ENCODE assay signal across 8 cellular contexts in the genomic region with DNA sequence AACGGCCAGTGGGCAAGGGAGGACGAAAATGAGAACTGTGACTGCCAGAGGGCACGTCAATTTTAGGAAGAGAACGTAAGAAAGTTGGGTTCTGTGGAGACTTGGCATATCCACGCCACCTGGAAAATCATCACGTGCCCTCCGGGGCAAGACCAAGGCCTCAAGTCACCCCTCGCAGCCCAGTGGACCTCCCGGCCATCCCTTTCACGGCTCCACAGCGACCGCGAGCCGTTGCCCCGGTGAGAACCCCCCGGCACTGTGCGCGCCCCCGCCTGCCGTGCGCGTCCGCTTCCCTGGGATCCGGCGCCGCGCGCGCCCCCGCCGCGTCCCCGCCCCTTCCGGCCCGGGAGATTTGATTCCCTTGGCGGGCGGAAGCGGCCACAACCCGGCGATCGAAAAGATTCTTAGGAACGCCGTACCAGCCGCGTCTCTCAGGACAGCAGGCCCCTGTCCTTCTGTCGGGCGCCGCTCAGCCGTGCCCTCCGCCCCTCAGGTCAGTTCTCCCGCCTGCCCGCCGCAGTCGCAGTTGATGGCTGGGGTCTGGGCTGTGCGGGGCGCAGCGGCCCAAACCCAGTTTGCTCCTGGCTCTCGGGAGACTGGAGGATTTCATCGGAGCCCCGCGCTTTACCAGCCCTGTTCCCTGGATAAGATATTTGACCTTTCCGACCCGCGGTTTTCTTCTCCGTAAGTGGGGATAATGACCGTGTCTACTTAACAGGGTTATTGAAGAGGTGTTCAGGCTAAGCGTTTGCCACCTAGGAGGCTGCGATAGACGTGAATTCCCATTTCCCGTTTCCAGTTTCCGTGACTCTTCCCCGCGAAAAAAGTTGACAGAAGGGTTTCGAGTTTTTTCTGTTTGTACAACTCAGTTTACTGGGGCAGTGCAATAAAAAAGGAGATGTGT. TPM values are rescaled to one million over a fixed set of nuclear protein-coding genes. Genes with fewer than 3 reads are reported as not detected.
DNase-seq lines count a peak whose midpoint lies in the region; ATAC-seq and TF ChIP-seq lines count a peak whose summit lies in the region.

A gene (plus strand): TSS at position 381 of the 904 bp plus-strand sequence. CDS start 8,787 bp downstream, outside the sequence.

- no peaks in the 10 kb centered on the region for H3K9me3 Mint-ChIP-seq in activated T-helper 17 cell treated with anti-CD3 and anti-CD28 coated beads, Interleukin-2, amount 50 U/mL, for 72 hours
- no peaks in the 10 kb centered on the region for H3K9me3 Mint-ChIP-seq in natural killer cell
- no peaks in the 10 kb centered on the region for H3K9me3 Mint-ChIP-seq in stimulated activated naive B cell treated with anti-CD40 and anti-IgM and Interleukin-4, amounts not matched to agents 10 μg/mL and 1 μg/mL and 100 μg/mL, for 72 hours

- in situ Hi-C loops in KBM-7 (cut with MboI; ENCODE audit: low pct_unique_long_range_greater_than_20kb, low sequenced_read_pairs): loop anchor here (25.0 kb wide), 1 partner anchor 160 kb away; a partner anchor contains a TSS

- ATAC-seq in GM21390 (IDR thresholded peaks at IDR 0.05; ENCODE audit: unreplicated experiment) (peak; percentile 81), natural killer cell (peak; percentile 94)
- peak; percentile 85 for ATAC-seq in activated T-helper 17 cell treated with anti-CD3 and anti-CD28 coated beads, Interleukin-2, amount 50 U/mL, for 72 hours (replicated peaks)
- peak; percentile 88 to 91 for ATAC-seq in stimulated activated naive B cell treated with anti-CD40 and anti-IgM and Interleukin-4, amounts not matched to agents 10 μg/mL and 1 μg/mL and 100 μg/mL, for 72 hours (replicated peaks)

- no peaks in the 10 kb centered on the region for H3K27me3 Mint-ChIP-seq in activated T-helper 17 cell treated with anti-CD3 and anti-CD28 coated beads, Interleukin-2, amount 50 U/mL, for 72 hours
- no peaks in the 10 kb centered on the region for H3K27me3 Mint-ChIP-seq in natural killer cell (ENCODE audit: low read depth in 2 of 2)
- H3K27me3 Mint-ChIP-seq in stimulated activated naive B cell treated with anti-CD40 and anti-IgM and Interleukin-4, amounts not matched to agents 10 μg/mL and 1 μg/mL and 100 μg/mL, for 72 hours: no peaks in the 10 kb centered on the region

- CTCF ChIA-PET in RWPE1 (lab: Yijun Ruan, JAX): no interaction called here

- peak within 1 kb of the TSS; percentile 88 for H3K27ac ChIP-seq in RWPE1

- peaks cover 13% of the 10 kb centered on the region for H3K4me1 Mint-ChIP-seq in activated T-helper 17 cell treated with anti-CD3 and anti-CD28 coated beads, Interleukin-2, amount 50 U/mL, for 72 hours
- H3K4me1 Mint-ChIP-seq in natural killer cell: peaks cover 6 to 21% of the 10 kb centered on the region in 2 donors
- peaks cover 2 to 21% of the 10 kb centered on the region in 2 donors for H3K4me1 Mint-ChIP-seq in stimulated activated naive B cell treated with anti-CD40 and anti-IgM and Interleukin-4, amounts not matched to agents 10 μg/mL and 1 μg/mL and 100 μg/mL, for 72 hours

- POLR2A ChIA-PET in RWPE1 (lab: Yijun Ruan, JAX; ENCODE audit: low non-redundant PET): no interaction called here

- peaks cover 19% of the 10 kb centered on the region for H3K36me3 Mint-ChIP-seq in activated T-helper 17 cell treated with anti-CD3 and anti-CD28 coated beads, Interleukin-2, amount 50 U/mL, for 72 hours (ENCODE audit: low read depth)
- H3K36me3 Mint-ChIP-seq in natural killer cell: no peaks in the 10 kb centered on the region
- H3K36me3 Mint-ChIP-seq in stimulated activated naive B cell treated with anti-CD40 and anti-IgM and Interleukin-4, amounts not matched to agents 10 μg/mL and 1 μg/mL and 100 μg/mL, for 72 hours: no peaks in the 10 kb centered on the region

- H3K4me3 Mint-ChIP-seq in activated T-helper 17 cell treated with anti-CD3 and anti-CD28 coated beads, Interleukin-2, amount 50 U/mL, for 72 hours: peak within 1 kb of the TSS; percentile 97
- H3K4me3 Mint-ChIP-seq in natural killer cell: peak within 1 kb of the TSS; percentile 93
- H3K4me3 Mint-ChIP-seq in stimulated activated naive B cell treated with anti-CD40 and anti-IgM and Interleukin-4, amounts not matched to agents 10 μg/mL and 1 μg/mL and 100 μg/mL, for 72 hours: peak within 1 kb of the TSS; percentile 90 to 91

- intact Hi-C loops in natural killer cell (cut with micrococcal nuclease): loop anchor here (5.0 kb wide), 1 partner anchor 170 kb away; a partner anchor contains a TSS

- H3K27ac Mint-ChIP-seq in activated T-helper 17 cell treated with anti-CD3 and anti-CD28 coated beads, Interleukin-2, amount 50 U/mL, for 72 hours: peak within 1 kb of the TSS; percentile 90
- H3K27ac Mint-ChIP-seq in natural killer cell: peak within 1 kb of the TSS; percentile 69 to 84
- H3K27ac Mint-ChIP-seq in stimulated activated naive B cell treated with anti-CD40 and anti-IgM and Interleukin-4, amounts not matched to agents 10 μg/mL and 1 μg/mL and 100 μg/mL, for 72 hours: peak within 1 kb of the TSS; percentile 83

- DNase-seq in D341Med (ENCODE audit: low spot score): peak; percentile 98
- peak; percentile 85 for DNase-seq in KBM-7
- DNase-seq in RWPE1 (ENCODE audit: low spot score): peak; percentile 96
- DNase-seq in fibroblast of peridontal ligament (ENCODE audit: extremely low read depth): peak; percentile 61
- peak; percentile 87 for DNase-seq in natural killer cell
- DNase-seq in stimulated activated naive B cell treated with anti-CD40 and anti-IgM and Interleukin-4, amounts not matched to agents 10 μg/mL and 1 μg/mL and 100 μg/mL, for 72 hours: peak; percentile 77

- no peak for TF ChIP-seq CTCF in RWPE1 (conservative IDR thresholded peaks at IDR 0.05; ENCODE audit: low read depth)
- TF ChIP-seq CTCF in natural killer cell (IDR thresholded peaks at IDR 0.05): no peak

RNA-seq across cellular contexts. Expression of the gene that starts here (rescaled TPM):
- total RNA-seq in activated T-helper 17 cell treated with anti-CD3 and anti-CD28 coated beads, Interleukin-2, amount 50 U/mL, for 72 hours: 10 to 100 TPM; 37.2 to 57.7 TPM
- total RNA-seq in natural killer cell: 1 to 10 TPM; 1.3 to 1.6 (median 1.5) TPM

Comparison
In these comparisons a context has a peak if more than half of its experiments do, and no peak if none do; other contexts are left out.
1. Peak in every context shown above with its lines: DNase-seq, ATAC-seq and H3K27ac ChIP-seq.
2. RNA of the gene that starts here (total RNA-seq): 37.2 to 57.7 TPM in activated T-helper 17 cell treated with anti-CD3 and anti-CD28 coated beads, Interleukin-2, amount 50 U/mL, for 72 hours; 1.3 to 1.6 TPM in natural killer cell; every median in the first group is over 10 times any median in the second.